ENCODE assay signal across 28 cellular contexts in genomic region chr7:154861589-154861988, GRCh38.
"Had no signal": no experiment of that assay in that cellular context is flagged by ENCODE, and none has a peak within 500 bp of the region (broad histone marks: within the 10 kb centered on the region; RNA-seq: fewer than 3 reads in every experiment).

No MANE protein-coding gene starts in this region.

- H3K9me3 ChIP-seq: adrenal gland, body of pancreas, esophagus muscularis mucosa, gastrocnemius medialis, heart left ventricle had no signal

- ATAC-seq: activated CD4-positive, CD25-positive, alpha-beta regulatory T cell treated with anti-CD3 and anti-CD28 coated beads, Interleukin-2, amount 50 U/mL, for 24 hours; activated CD8-positive, alpha-beta T cell treated with anti-CD3 and anti-CD28 coated beads for 36 hours; activated naive CD8-positive, alpha-beta T cell treated with anti-CD3 and anti-CD28 coated beads, Interleukin-2, amount 50 U/mL, for 24 hours; activated T-cell treated with anti-CD3 and anti-CD28 coated beads, Interleukin-2, amount 50 U/mL, for 4 hours; body of pancreas; effector memory CD8-positive, alpha-beta T cell; foreskin keratinocyte; gastrocnemius medialis; heart left ventricle had no signal

- H3K27ac ChIP-seq: adrenal gland, body of pancreas, esophagus muscularis mucosa, foreskin keratinocyte, gastrocnemius medialis, heart left ventricle, WERI-Rb-1 had no signal

- H3K36me3 ChIP-seq: adrenal gland, gastrocnemius medialis, heart left ventricle, WERI-Rb-1 had no signal

- H3K4me3 ChIP-seq: adrenal gland, body of pancreas, esophagus muscularis mucosa, gastrocnemius medialis, heart left ventricle had no signal

- DNase-seq: activated B cell treated with CpG ODN at 0.5 μM for 24 hours; activated CD4-positive, alpha-beta T cell treated with anti-CD3 and anti-CD28 coated beads for 48 hours; activated CD4-positive, alpha-beta T cell treated with anti-CD3 and anti-CD28 coated beads, Interleukin-2, amount 50 U/mL, for 1 hour; activated CD4-positive, alpha-beta T cell treated with anti-CD3 and anti-CD28 coated beads, Interleukin-2, amount 50 U/mL, for 48 hours; activated CD8-positive, alpha-beta memory T cell treated with anti-CD3 and anti-CD28 coated beads for 24 hours; activated CD8-positive, alpha-beta T cell treated with anti-CD3 and anti-CD28 coated beads for 36 hours; activated effector memory CD4-positive, alpha-beta T cell treated with anti-CD3 and anti-CD28 coated beads, Interleukin-2, amount 50 U/mL, for 16 hours; activated naive CD4-positive, alpha-beta T cell treated with anti-CD3 and anti-CD28 coated beads for 36 hours; activated naive CD8-positive, alpha-beta T cell treated with anti-CD3 and anti-CD28 coated beads for 36 hours; activated naive CD8-positive, alpha-beta T cell treated with anti-CD3 and anti-CD28 coated beads, Interleukin-2, amount 50 U/mL, for 24 hours; activated T-cell treated with anti-CD3 and anti-CD28 coated beads, Interleukin-2, amount 50 U/mL, for 4 hours; adrenal gland; amygdala; aorta; body of pancreas; cortex of kidney; dermis blood vessel endothelial cell; effector CD4-positive, alpha-beta T cell; effector memory CD8-positive, alpha-beta T cell; erythroblast; foreskin keratinocyte; gastrocnemius medialis; glutamatergic neuron; heart left ventricle; T1000; WERI-Rb-1 had no signal

- H3K27me3 ChIP-seq: adrenal gland, body of pancreas, foreskin keratinocyte, gastrocnemius medialis had no signal

- H3K4me1 ChIP-seq: adrenal gland, body of pancreas, esophagus muscularis mucosa, foreskin keratinocyte, gastrocnemius medialis, heart left ventricle had no signal
